In genomic region chr7:152437157-152437575, GRCh38 we compare ENCODE assay signal across 1 cellular context.
TF ChIP-seq lines count a peak whose summit lies in the region.
"Not testable (repeated sequence)": the region's sequence is repeated elsewhere in the genome, so short reads cannot be mapped to it uniquely, and the experiment has no call there.

No MANE protein-coding gene starts in this region.

TF ChIP-seq in K562, 482 proteins besides CTCF, POLR2A, EP300 and RAD21:
- 0 out of 4 replicates have a peak, but pooled peaks of 1 of the 2 experiments have one; percentile 17 for TF ChIP-seq ARNT (IDR thresholded peaks at IDR 0.05)
- 0 out of 2 replicates have a peak, but pooled peaks have one; percentile 24 for TF ChIP-seq ZBTB2 (IDR thresholded peaks at IDR 0.05)
- peak; percentile 75 for TF ChIP-seq ZBTB40 (IDR thresholded peaks at IDR 0.05)
- not testable (repeated sequence) for TF ChIP-seq ZBTB40 (CRISPR knock-in tag; IDR thresholded peaks at IDR 0.05)
- 0 out of 2 replicates have a peak, but pooled peaks have one; percentile 10 for TF ChIP-seq ZEB2 (IDR thresholded peaks at IDR 0.05)
- TF ChIP-seq DDX20 (tag; IDR thresholded peaks at IDR 0.05; ENCODE audit: low read depth), result 0 out of 2 replicates have a peak, but pooled peaks have one; percentile 36
- TF ChIP-seq FOXA3 (CRISPR knock-in tag; conservative IDR thresholded peaks at IDR 0.05 in 1 of 2, IDR thresholded peaks at IDR 0.05 in 1 of 2), result peak in 1 of 2 experiments; percentile 3; a peak in 1 of 4 replicates
- peak; percentile 10; the same call in 1 of the 2 replicates for TF ChIP-seq PML (IDR thresholded peaks at IDR 0.05; ENCODE audit: low read length)
- 0 out of 2 replicates have a peak, but pooled peaks have one; percentile 7 for TF ChIP-seq MAFG (tag; conservative IDR thresholded peaks at IDR 0.05)
- 0 out of 2 replicates have a peak, but pooled peaks have one; percentile 4 for TF ChIP-seq MXI1 (IDR thresholded peaks at IDR 0.05; ENCODE audit: low read depth, low read length)
- TF ChIP-seq ZNF766 (CRISPR knock-in tag; conservative IDR thresholded peaks at IDR 0.05), result peak; percentile 11; the same call in 1 of the 2 replicates
- peak in 1 of 2 experiments; percentile 37; a peak in 1 of 4 replicates for TF ChIP-seq MNT (conservative IDR thresholded peaks at IDR 0.05)
- peak; percentile 82 for TF ChIP-seq GTF2E2 (tag; IDR thresholded peaks at IDR 0.05)
- peak; percentile 28; the same call in 1 of the 2 replicates for TF ChIP-seq ZFX (CRISPR knock-in tag; IDR thresholded peaks at IDR 0.05)
- peak; percentile 74; the same call in 1 of the 2 replicates for TF ChIP-seq LEF1 (IDR thresholded peaks at IDR 0.05)
- peak; percentile 2; the same call in 1 of the 2 replicates for TF ChIP-seq ETV5 (CRISPR knock-in tag; IDR thresholded peaks at IDR 0.05; ENCODE audit: low read depth)
- peak in 1 of 2 experiments; percentile 46 for TF ChIP-seq AFF1 (IDR thresholded peaks at IDR 0.05; ENCODE audit: low read depth in 1 of 2, partially characterized antibody in 2 of 2)
- 0 out of 2 replicates have a peak, but pooled peaks have one; percentile 42 for TF ChIP-seq MIER1 (IDR thresholded peaks at IDR 0.05; ENCODE audit: low read depth)
- 0 out of 2 replicates have a peak, but pooled peaks have one; percentile 10 for TF ChIP-seq HMBOX1 (IDR thresholded peaks at IDR 0.05)
TF ChIP-seq in K562: peak in this region for 18; not testable (repeated sequence) for 464.
